Comparison of ENCODE assay signal across 8 cellular contexts in the genomic region with DNA sequence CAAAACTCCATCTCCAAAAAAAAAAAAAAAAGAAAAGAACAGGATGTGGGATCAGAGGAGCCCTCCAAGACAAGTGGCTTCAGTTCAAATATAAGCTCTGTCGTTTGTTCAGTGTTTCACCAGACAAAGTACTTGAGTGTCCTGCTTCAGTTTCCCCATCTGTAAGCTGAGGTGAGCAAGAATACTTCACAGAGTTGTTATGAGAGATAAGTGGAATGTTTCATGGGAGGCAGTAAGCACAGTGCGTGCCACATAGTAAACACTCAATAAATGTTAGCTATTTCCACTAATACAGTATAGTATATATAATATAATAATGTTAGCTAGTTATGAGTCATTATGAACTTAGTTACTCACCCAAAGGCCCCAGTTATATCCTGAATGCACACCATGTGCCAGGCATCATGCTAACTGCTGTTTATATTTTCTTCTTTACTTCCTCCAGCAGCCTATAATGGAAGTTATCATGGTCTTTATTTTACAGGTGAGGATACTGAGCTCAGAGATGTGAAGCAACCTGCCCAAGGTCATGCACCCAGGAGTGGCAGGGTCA.
DNase-seq lines count a peak whose midpoint lies in the region; ATAC-seq and TF ChIP-seq lines count a peak whose summit lies in the region.
"Not testable (repeated sequence)": the region's sequence is repeated elsewhere in the genome, so short reads cannot be mapped to it uniquely, and the experiment has no call there.

No MANE protein-coding gene starts in this region.

- in situ Hi-C loops in SK-MEL-5 (cut with HindIII; ENCODE audit: low pct_unique_long_range_greater_than_20kb, low sequenced_read_pairs), result not testable (repeated sequence)

- not testable (repeated sequence) for H3K27me3 ChIP-seq in PC-3 (ENCODE audit: low read length); lower lobe of right lung (ENCODE audit: low read depth); upper lobe of left lung

- H3K9ac ChIP-seq in PC-3 (ENCODE audit: low read length), result not testable (repeated sequence)

- not testable (repeated sequence) for TF ChIP-seq CTCF in PC-3 (conservative IDR thresholded peaks at IDR 0.05; ENCODE audit: low read depth, low read length); lower lobe of right lung (IDR thresholded peaks at IDR 0.05); upper lobe of left lung (IDR thresholded peaks at IDR 0.05)

- DNase-seq in DMS153 (lab: John Stamatoyannopoulos, UW), result peak; percentile 70
- DNase-seq in DMS79 (lab: John Stamatoyannopoulos, UW), result peak; percentile 2
- DNase-seq in NCI-H2029 treated with DMSO at 0.1 percent for 48 hours (lab: John Stamatoyannopoulos, UW), result peak; percentile 79
- peak; percentile 32 for DNase-seq in NCI-H345 (lab: John Stamatoyannopoulos, UW)
- peak; percentile 3 for DNase-seq in PC-3
- peak; percentile 44 for DNase-seq in SK-MEL-5 (ENCODE audit: low read depth, low spot score)
- DNase-seq in lower lobe of right lung, upper lobe of left lung: not testable (repeated sequence)

- TF ChIP-seq EP300 in upper lobe of left lung (IDR thresholded peaks at IDR 0.05), result not testable (repeated sequence)

- not testable (repeated sequence) for H3K4me3 ChIP-seq in PC-3 (ENCODE audit: low read length); lower lobe of right lung; upper lobe of left lung

- H3K27ac ChIP-seq in PC-3 (ENCODE audit: low read length); lower lobe of right lung; upper lobe of left lung: not testable (repeated sequence)

- intact Hi-C loops in PC-3 (cut with micrococcal nuclease); lower lobe of right lung (cut with DNase I): not testable (repeated sequence)

- not testable (repeated sequence) for ATAC-seq in PC-3
- peak; percentile 48 to 80 for ATAC-seq in lower lobe of right lung
- peak; percentile 10 to 79 for ATAC-seq in upper lobe of left lung (ENCODE audit: low FRiP score in 2 of 2)

- not testable (repeated sequence) for H3K36me3 ChIP-seq in PC-3 (ENCODE audit: low read depth, low read length); lower lobe of right lung; upper lobe of left lung

- not testable (repeated sequence) for BruUV-seq in PC-3 (replicated peaks; lab: Mats Ljungman, UMichigan)

- H3K4me2 ChIP-seq in PC-3 (ENCODE audit: low read length), result not testable (repeated sequence)

- CTCF ChIA-PET in PC-3 (lab: Charles Lee), result not testable (repeated sequence)

- POLR2A ChIA-PET in PC-3 (lab: Charles Lee; ENCODE audit: unreplicated experiment), result not testable (repeated sequence)

- not testable (repeated sequence) for H3K79me2 ChIP-seq in PC-3 (ENCODE audit: low read length)

- not testable (repeated sequence) for H3F3A ChIP-seq in PC-3 (ENCODE audit: low read length, unreplicated experiment)

- H3K4me1 ChIP-seq in PC-3 (ENCODE audit: insufficient read depth, low read length); lower lobe of right lung; upper lobe of left lung: not testable (repeated sequence)

- not testable (repeated sequence) for H3K9me3 ChIP-seq in PC-3 (ENCODE audit: low read length); lower lobe of right lung; upper lobe of left lung

- not testable (repeated sequence) for H4K20me1 ChIP-seq in PC-3 (ENCODE audit: low read length)

- not testable (repeated sequence) for TF ChIP-seq POLR2A in upper lobe of left lung (IDR thresholded peaks at IDR 0.05)

- H3K9me2 ChIP-seq in PC-3 (replicated peaks; ENCODE audit: low read length), result not testable (repeated sequence)

- not testable (repeated sequence) for H2AFZ ChIP-seq in PC-3 (ENCODE audit: low read length)

- WGBS in upper lobe of left lung, 2 donors, result 45 to 52% methylated on average over 2 of the region's 2 CpGs
